In genomic region chrX:70166601-70167590, GRCh38 we compare ENCODE assay signal across 10 cellular contexts. TPM values are rescaled to one million over a fixed set of nuclear protein-coding genes. Genes with fewer than 3 reads are reported as not detected.
DNase-seq lines count a peak whose midpoint lies in the region; ATAC-seq and TF ChIP-seq lines count a peak whose summit lies in the region.
"Had no signal": no experiment of that assay in that cellular context is flagged by ENCODE, and none has a peak within 500 bp of the region (broad histone marks: within the 10 kb centered on the region; RNA-seq: fewer than 3 reads in every experiment).

No MANE protein-coding gene starts in this region.

- in situ Hi-C loops in SK-MEL-5 (cut with HindIII; ENCODE audit: low pct_unique_long_range_greater_than_20kb, low sequenced_read_pairs): no loop called here

- no peak overlapping the region for H3K4me3 ChIP-seq in cardiac muscle cell
- no peak overlapping the region for H3K4me3 ChIP-seq in fibroblast of the aortic adventitia (ENCODE audit: low read depth, low read length)

- no peaks in the 10 kb centered on the region for H3K4me1 ChIP-seq in cardiac muscle cell (ENCODE audit: low read depth)

- no peak for ATAC-seq in Right ventricle myocardium inferior
- ATAC-seq in GM19455 (IDR thresholded peaks at IDR 0.05; ENCODE audit: unreplicated experiment): no peak

- peak overlapping the region; percentile 66 for H3K27ac ChIP-seq in cardiac muscle cell

- intact Hi-C loops in Right ventricle myocardium inferior (cut with DNase I): no loop called here

- TF ChIP-seq CTCF in cardiac muscle cell (IDR thresholded peaks at IDR 0.05; ENCODE audit: low read depth, low read length): no peak
- TF ChIP-seq CTCF in fibroblast of the aortic adventitia (IDR thresholded peaks at IDR 0.05; ENCODE audit: insufficient read depth, low read length): no peak

- H3K27me3 ChIP-seq in cardiac muscle cell: no peaks in the 10 kb centered on the region

- no peaks in the 10 kb centered on the region for H3K36me3 ChIP-seq in cardiac muscle cell

- no peaks in the 10 kb centered on the region for H3K9me3 ChIP-seq in cardiac muscle cell (ENCODE audit: low read depth)

- DNase-seq in cardiac muscle cell (ENCODE audit: low read depth in 1 of 2, low spot score in 1 of 2) (peak in 1 of 2 donors; percentile 67), Right ventricle myocardium inferior (ENCODE audit: missing footprints) (no peak), SK-MEL-5 (ENCODE audit: low read depth, low spot score) (peak; percentile 96), fibroblast of the aortic adventitia (ENCODE audit: low read depth) (peak; percentile 57), NCI-H526 treated with DMSO at 0.1 percent for 48 hours (lab: John Stamatoyannopoulos, UW) (no peak), RKO (ENCODE audit: low spot score) (no peak), hepatic stellate cell (ENCODE audit: low spot score) (no peak)
- DNase-seq: erythroblast had no signal

RNA-seq across cellular contexts. Expression of gene DGAT2L6, which starts 10.4 kb away (rescaled TPM):
- total RNA-seq in cardiac muscle cell (not detected in 2 replicates), Right ventricle myocardium inferior (not detected), fibroblast of the aortic adventitia (ENCODE audit: low replicate concordance) (not detected in 2 replicates)
- not detected in 2 replicates for polyA plus RNA-seq in cardiac muscle cell
- total RNA-seq in SK-MEL-5 (2014; rRNA removed; shearing (Covaris generic)): 0.13 TPM in 1 of 2 replicates, not detected in the other
- polyA plus RNA-seq in SK-MEL-5 (2015; cell fraction: cytosol; rRNA removed): not detected in 2 replicates
- polyA plus RNA-seq in SK-MEL-5 (2015; cell fraction: nucleus; rRNA removed): 0.12 TPM in 1 of 2 replicates, not detected in the other
- total RNA-seq: activated CD8-positive, alpha-beta memory T cell treated with anti-CD3 and anti-CD28 coated beads for 36 hours had no signal

RNA-seq across cellular contexts. Expression of gene IGBP1, which starts 33.6 kb away (rescaled TPM):
- total RNA-seq in cardiac muscle cell (49.3 and 78.5 TPM in 2 replicates), Right ventricle myocardium inferior (47.8 TPM), fibroblast of the aortic adventitia (ENCODE audit: low replicate concordance) (64.6 and 117 TPM in 2 replicates)
- 27.6 and 36.1 TPM in 2 replicates for polyA plus RNA-seq in cardiac muscle cell
- 148 and 154 TPM in 2 replicates for total RNA-seq in SK-MEL-5 (2014; rRNA removed; shearing (Covaris generic))
- polyA plus RNA-seq in SK-MEL-5 (2015; cell fraction: cytosol; rRNA removed): 75.7 and 83.4 TPM in 2 replicates
- polyA plus RNA-seq in SK-MEL-5 (2015; cell fraction: nucleus; rRNA removed): 21.9 and 28.5 TPM in 2 replicates

Comparison
In these comparisons a context has a peak if more than half of its experiments do, and no peak if none do; other contexts are left out.
1. DNase-seq: peak in SK-MEL-5 (single experiment) and fibroblast of the aortic adventitia (single experiment); none in Right ventricle myocardium inferior (single experiment), NCI-H526 treated with DMSO at 0.1 percent for 48 hours (single experiment), RKO (single experiment) and hepatic stellate cell (single experiment).